ENCODE assay signal across 1 cellular context in the genomic region with DNA sequence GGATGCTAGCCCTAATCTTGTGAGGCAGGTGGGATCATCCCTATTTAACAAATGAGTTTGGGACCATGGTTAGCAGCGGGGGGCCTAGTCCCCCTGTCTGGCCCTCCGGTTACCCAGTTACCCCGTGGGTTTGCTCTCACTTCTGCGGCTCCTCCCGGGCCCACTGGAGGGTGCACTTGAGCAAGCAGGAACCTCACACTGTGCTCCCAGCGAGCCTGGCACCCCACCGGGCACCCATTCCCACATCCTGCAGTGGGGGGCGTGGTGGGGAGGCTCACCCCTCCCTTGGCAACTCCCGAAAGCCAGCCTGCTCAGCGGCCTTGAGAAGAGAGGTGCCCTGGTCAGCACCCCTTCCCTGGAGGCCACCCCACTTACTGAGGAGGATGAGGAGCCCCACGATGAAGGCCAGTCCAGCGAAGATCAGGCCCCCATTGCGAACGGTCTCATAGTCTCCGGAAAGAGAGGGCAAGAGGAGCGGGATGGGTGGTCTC.
TF ChIP-seq lines count a peak whose summit lies in the region.

No MANE protein-coding gene starts in this region.

TF ChIP-seq in endothelial cell of umbilical vein, 7 proteins besides CTCF, POLR2A, EP300 and RAD21:
- TF ChIP-seq JUN (IDR thresholded peaks at IDR 0.05; ENCODE audit: borderline replicate concordance, insufficient read depth, insufficient read length, low read depth) (no peak), GATA2 (IDR thresholded peaks at IDR 0.05; ENCODE audit: insufficient read depth, insufficient read length, low read depth, low read length) (no peak), MYC (IDR thresholded peaks at IDR 0.05; ENCODE audit: low read depth, low read length) (no peak), FOS (IDR thresholded peaks at IDR 0.05; ENCODE audit: borderline replicate concordance, insufficient read depth, low read length) (no peak), MAX (IDR thresholded peaks at IDR 0.05; ENCODE audit: insufficient read depth, insufficient read length) (no peak), POLR2AphosphoS5 (IDR thresholded peaks at IDR 0.05; ENCODE audit: insufficient read depth, low read depth, low read length) (no peak), EZH2 (IDR thresholded peaks at IDR 0.05; ENCODE audit: borderline replicate concordance, low read depth, low read length, severe bottlenecking) (no peak)
